In genomic region chr17:45306094-45306493, GRCh38 we compare ENCODE assay signal across 14 cellular contexts. TPM values are rescaled to one million over a fixed set of nuclear protein-coding genes. Genes with fewer than 3 reads are reported as not detected.
DNase-seq lines count a peak whose midpoint lies in the region; ATAC-seq, FAIRE-seq and TF ChIP-seq lines count a peak whose summit lies in the region.
"Had no signal": no experiment of that assay in that cellular context is flagged by ENCODE, and none has a peak within 500 bp of the region (broad histone marks: within the 10 kb centered on the region; RNA-seq: fewer than 3 reads in every experiment).

No MANE protein-coding gene starts in this region.

- FAIRE-seq in urothelium cell line (lab: Jason Lieb, UNC), result no peak

- H3F3A ChIP-seq in SK-N-SH (replicated peaks; ENCODE audit: insufficient read depth), result peaks cover 45% of the 10 kb centered on the region

- H3K4me1 ChIP-seq in SK-N-SH (ENCODE audit: control insufficient read depth in 1 of 2, insufficient read depth in 2 of 2, low read depth in 1 of 2, low read length in 1 of 2), result peaks cover 15 to 38% of the 10 kb centered on the region in 2 experiments
- peaks cover 56 to 100% (median 76%) of the 10 kb centered on the region in 3 donors for H3K4me1 ChIP-seq in esophagus squamous epithelium
- H3K4me1 ChIP-seq in skeletal muscle satellite cell (ENCODE audit: control insufficient read depth, insufficient read depth, low read length), result peaks cover 70% of the 10 kb centered on the region
- no peaks in the 10 kb centered on the region for H3K4me1 ChIP-seq in A673 (ENCODE audit: insufficient read depth, low read length, poor library complexity, severe bottlenecking)

- CTCF ChIA-PET in SK-N-SH (lab: Yijun Ruan, JAX), result interaction anchor here (0.6 to 2.5 kb wide), 9 partner anchors 12 to 87 kb away, joined by 3 to 15 read pairs (median 4); no protein-coding TSS in a partner anchor
- CTCF ChIA-PET in RWPE1 (lab: Yijun Ruan, JAX), result interaction anchor here (1.2 kb wide), 1 partner anchor 79 kb away, joined by 3 read pairs; no protein-coding TSS in a partner anchor
- CTCF ChIA-PET in A673 (lab: Charles Lee), result no interaction called here

- H3K9me3 ChIP-seq in SK-N-SH (no peaks in the 10 kb centered on the region), esophagus squamous epithelium (no peaks in the 10 kb centered on the region), skeletal muscle satellite cell (replicated peaks; ENCODE audit: low read length) (no peaks in the 10 kb centered on the region), A673 (ENCODE audit: low read depth, low read length, poor library complexity, severe bottlenecking) (no peaks in the 10 kb centered on the region)
- H3K9me3 ChIP-seq: ovary had no signal

- 67% methylated on average over 4 of the region's 4 CpGs for WGBS in SK-N-SH (ENCODE audit: low lambda C conversion rate)
- WGBS in esophagus squamous epithelium, 2 donors, result 36 to 56% methylated on average over 4 of the region's 4 CpGs

- TF ChIP-seq EP300 in SK-N-SH (IDR thresholded peaks at IDR 0.05; ENCODE audit: borderline replicate concordance in 1 of 2, low read depth in 1 of 2, low read length in 1 of 2), result no peak

- no peak for TF ChIP-seq POLR2A in esophagus squamous epithelium (IDR thresholded peaks at IDR 0.05)

- H3K9me2 ChIP-seq in SK-N-SH, result no peaks in the 10 kb centered on the region

- DNase-seq in SK-N-SH (no peak), RWPE1 (ENCODE audit: low spot score) (no peak), esophagus squamous epithelium (lab: John Stamatoyannopoulos, UW) (no peak), urothelium cell line (ENCODE audit: low spot score) (no peak), A673 (ENCODE audit: low spot score) (no peak), NCI-H1417 treated with DMSO at 0.1 percent for 48 hours (lab: John Stamatoyannopoulos, UW) (no peak)
- DNase-seq: DND-41, erythroblast, NCI-H1048, ovary had no signal

- peaks cover 51% of the 10 kb centered on the region for H4K20me1 ChIP-seq in SK-N-SH (ENCODE audit: insufficient read depth)

- no peak for ATAC-seq in SK-N-SH treated with all-trans-retinoic acid at 6 μM for 48 hours

- H3K27ac ChIP-seq in SK-N-SH (ENCODE audit: low read depth in 2 of 2, low read length in 1 of 2) (peak overlapping the region in 1 of 2 experiments; percentile 98; a peak in 2 of 4 replicates), RWPE1 (peak overlapping the region; percentile 70), esophagus squamous epithelium (peak overlapping the region; percentile 81 to 99 (median 92)), A673 (ENCODE audit: low read depth, low read length, poor library complexity, severe bottlenecking) (no peak overlapping the region)
- H3K27ac ChIP-seq: 22Rv1, ovary, SK-N-MC had no signal

- H3K27me3 ChIP-seq in SK-N-SH (ENCODE audit: insufficient read depth), result no peaks in the 10 kb centered on the region
- H3K27me3 ChIP-seq in esophagus squamous epithelium, result no peaks in the 10 kb centered on the region
- no peaks in the 10 kb centered on the region for H3K27me3 ChIP-seq in skeletal muscle satellite cell (ENCODE audit: control insufficient read depth, insufficient read depth, low read length)
- H3K27me3 ChIP-seq in A673 (replicated peaks; ENCODE audit: insufficient read depth, low read depth, low read length, poor library complexity), result no peaks in the 10 kb centered on the region
- H3K27me3 ChIP-seq: ovary had no signal

- no peak for TF ChIP-seq RAD21 in SK-N-SH (IDR thresholded peaks at IDR 0.05; ENCODE audit: low read length)

- POLR2A ChIA-PET in SK-N-SH (lab: Yijun Ruan, JAX), result no interaction called here
- POLR2A ChIA-PET in RWPE1 (lab: Yijun Ruan, JAX; ENCODE audit: low non-redundant PET), result no interaction called here
- POLR2A ChIA-PET in A673 (lab: Charles Lee; ENCODE audit: low non-redundant PET), result no interaction called here

- H3K4me2 ChIP-seq in SK-N-SH, result peak overlapping the region; percentile 23; the same call in 1 of the 2 replicates
- H3K4me2 ChIP-seq in skeletal muscle satellite cell (ENCODE audit: low read length), result peak overlapping the region; percentile 50

- H3K9ac ChIP-seq in SK-N-SH (no peak overlapping the region), skeletal muscle satellite cell (ENCODE audit: low read depth, low read length) (peak overlapping the region; percentile 47)

- peaks cover 12 to 29% of the 10 kb centered on the region in 2 experiments for H3K36me3 ChIP-seq in SK-N-SH (replicated peaks in 1 of 2; ENCODE audit: control insufficient read depth in 1 of 2, insufficient read depth in 2 of 2, low read length in 1 of 2)
- H3K36me3 ChIP-seq in esophagus squamous epithelium, result peaks cover 0 to 16% (median 0%) of the 10 kb centered on the region in 3 donors
- H3K36me3 ChIP-seq in skeletal muscle satellite cell (ENCODE audit: insufficient read depth, low read length), result peaks cover 34% of the 10 kb centered on the region
- H3K36me3 ChIP-seq in A673 (ENCODE audit: insufficient read depth, low read length, poor library complexity, severe bottlenecking), result no peaks in the 10 kb centered on the region
- H3K36me3 ChIP-seq: ovary had no signal

- H3K79me2 ChIP-seq in SK-N-SH (ENCODE audit: insufficient read depth), result peaks cover 96% of the 10 kb centered on the region

- H3K4me3 ChIP-seq in SK-N-SH (ENCODE audit: low read depth in 2 of 2, low read length in 1 of 2) (no peak overlapping the region), esophagus squamous epithelium (no peak overlapping the region), skeletal muscle satellite cell (ENCODE audit: low read length) (no peak overlapping the region), A673 (ENCODE audit: low read depth, low read length, poor library complexity, severe bottlenecking) (no peak overlapping the region)
- H3K4me3 ChIP-seq: ovary, SK-N-MC had no signal

- TF ChIP-seq CTCF in SK-N-SH (IDR thresholded peaks at IDR 0.05), result no peak
- TF ChIP-seq CTCF in RWPE1 (conservative IDR thresholded peaks at IDR 0.05; ENCODE audit: low read depth), result no peak
- no peak for TF ChIP-seq CTCF in esophagus squamous epithelium (IDR thresholded peaks at IDR 0.05)
- no peak for TF ChIP-seq CTCF in A673 (conservative IDR thresholded peaks at IDR 0.05; ENCODE audit: low read depth, low read length)

- intact Hi-C loops in esophagus squamous epithelium (cut with DNase I) (no loop called here), A673 (cut with micrococcal nuclease; ENCODE audit: unreplicated experiment) (no loop called here)

- no TSS peak for BruUV-seq in A673 (replicated peaks; lab: Mats Ljungman, UMichigan)

- H2AFZ ChIP-seq in SK-N-SH (ENCODE audit: low read depth), result no peak overlapping the region

TF ChIP-seq in SK-N-SH, 30 proteins besides CTCF, POLR2A, EP300 and RAD21:
- TF ChIP-seq SIN3A (IDR thresholded peaks at IDR 0.05; ENCODE audit: borderline replicate concordance, low read depth, low read length) (no peak), TAF1 (IDR thresholded peaks at IDR 0.05; ENCODE audit: borderline replicate concordance, low read depth, low read length) (no peak), EZH2phosphoT487 (IDR thresholded peaks at IDR 0.05; ENCODE audit: borderline replicate concordance, low read depth) (no peak), FOXM1 (IDR thresholded peaks at IDR 0.05; ENCODE audit: low read depth) (no peak), FOSL2 (IDR thresholded peaks at IDR 0.05; ENCODE audit: borderline replicate concordance, low read depth) (no peak), MAX (IDR thresholded peaks at IDR 0.05; ENCODE audit: low read depth) (no peak)

TF ChIP-seq in SK-N-SH treated with all-trans-retinoic acid at 6 μM for 48 hours, 23 proteins besides CTCF, POLR2A, EP300 and RAD21 (continues in another document):
- TF ChIP-seq CSDC2 (CRISPR knock-in tag; IDR thresholded peaks at IDR 0.05), result no peak
- no peak for TF ChIP-seq ZFP30 (CRISPR knock-in tag; IDR thresholded peaks at IDR 0.05)
- TF ChIP-seq ZNF70 (CRISPR knock-in tag; IDR thresholded peaks at IDR 0.05), result no peak
- TF ChIP-seq TSHZ2 (CRISPR knock-in tag; IDR thresholded peaks at IDR 0.05), result no peak

RNA-seq across cellular contexts. Expression of gene MAP3K14, which starts 10.7 kb away (rescaled TPM):
- 11.9 and 13.7 TPM in 2 replicates for polyA plus RNA-seq in SK-N-SH (2012; rRNA removed)
- polyA plus RNA-seq in SK-N-SH (2012; cell fraction: cytosol; rRNA removed), result 4.4 and 7.2 TPM in 2 replicates
- 51.1 and 59.6 TPM in 2 replicates for polyA plus RNA-seq in SK-N-SH (2012; cell fraction: nucleus; rRNA removed)
- 10 to 100 TPM in 1 of 4 donors, 1 to 10 TPM in 3; 3.7 to 14.7 (median 6.7) TPM for total RNA-seq in esophagus squamous epithelium
- 4.3 and 4.6 TPM in 2 replicates for total RNA-seq in skeletal muscle satellite cell (2012; rRNA removed)
- total RNA-seq in A673 (2021), result 3.0 and 5.5 TPM in 2 replicates

RNA-seq across cellular contexts. Expression of gene SPATA32, which starts 44.2 kb away (rescaled TPM):
- 0.08 TPM in 1 of 2 replicates, not detected in the other for polyA plus RNA-seq in SK-N-SH (2012; rRNA removed)
- not detected in 2 replicates for polyA plus RNA-seq in SK-N-SH (2012; cell fraction: cytosol; rRNA removed)
- polyA plus RNA-seq in SK-N-SH (2012; cell fraction: nucleus; rRNA removed), result 0.10 TPM in 1 of 2 replicates, not detected in the other
- total RNA-seq in esophagus squamous epithelium, result not detected
- total RNA-seq in skeletal muscle satellite cell (2012; rRNA removed), result not detected in 2 replicates
- total RNA-seq in A673 (2021), result 0.22 TPM in 1 of 2 replicates, not detected in the other
- polyA plus RNA-seq: ovary had no signal
